Comparison of ENCODE assay signal across 1 cellular context in genomic region chr2:197453123-197453913, GRCh38.
TF ChIP-seq lines count a peak whose summit lies in the region.

TSS of gene COQ10B (plus strand) at chr2:197453552. CDS start at chr2:197453561, 9 bp downstream.

TF ChIP-seq in A549, 52 proteins besides CTCF, POLR2A, EP300 and RAD21 (continued from another document):
- TF ChIP-seq, protein P1, sequence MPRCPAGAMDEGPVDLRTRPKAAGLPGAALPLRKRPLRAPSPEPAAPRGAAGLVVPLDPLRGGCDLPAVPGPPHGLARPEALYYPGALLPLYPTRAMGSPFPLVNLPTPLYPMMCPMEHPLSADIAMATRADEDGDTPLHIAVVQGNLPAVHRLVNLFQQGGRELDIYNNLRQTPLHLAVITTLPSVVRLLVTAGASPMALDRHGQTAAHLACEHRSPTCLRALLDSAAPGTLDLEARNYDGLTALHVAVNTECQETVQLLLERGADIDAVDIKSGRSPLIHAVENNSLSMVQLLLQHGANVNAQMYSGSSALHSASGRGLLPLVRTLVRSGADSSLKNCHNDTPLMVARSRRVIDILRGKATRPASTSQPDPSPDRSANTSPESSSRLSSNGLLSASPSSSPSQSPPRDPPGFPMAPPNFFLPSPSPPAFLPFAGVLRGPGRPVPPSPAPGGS (IDR thresholded peaks at IDR 0.05) = peak; percentile 83; the same call in 2 of the 3 replicates
- TF ChIP-seq HMGXB4 (CRISPR knock-in tag; IDR thresholded peaks at IDR 0.05; ENCODE audit: borderline replicate concordance) (no peak), HOXB13 (CRISPR knock-in tag; IDR thresholded peaks at IDR 0.05; ENCODE audit: low read depth) (no peak), HDAC2 (IDR thresholded peaks at IDR 0.05) (no peak), PHF8 (IDR thresholded peaks at IDR 0.05; ENCODE audit: borderline replicate concordance, low read depth) (peak; percentile 96), FOSL2 (IDR thresholded peaks at IDR 0.05) (no peak), FOSL2 (CRISPR knock-in tag; IDR thresholded peaks at IDR 0.05) (peak; percentile 85), POLR2AphosphoS2 (conservative IDR thresholded peaks at IDR 0.05; ENCODE audit: low read length) (no peak), RNF2 (IDR thresholded peaks at IDR 0.05; ENCODE audit: borderline replicate concordance, low read depth) (no peak), KDM1A (IDR thresholded peaks at IDR 0.05; ENCODE audit: low read depth) (no peak), CEBPB (IDR thresholded peaks at IDR 0.05) (peak; percentile 85 to 97), MAZ (IDR thresholded peaks at IDR 0.05; ENCODE audit: borderline replicate concordance, low read depth, low read length) (no peak), FOXS1 (CRISPR knock-in tag; IDR thresholded peaks at IDR 0.05) (no peak), RFX5 (IDR thresholded peaks at IDR 0.05) (peak; percentile 79), KDM5A (IDR thresholded peaks at IDR 0.05) (0 out of 2 replicates have a peak, but pooled peaks have one; percentile 29), ZC3H11A (IDR thresholded peaks at IDR 0.05) (no peak), USF2 (IDR thresholded peaks at IDR 0.05) (no peak), BHLHE40 (IDR thresholded peaks at IDR 0.05; ENCODE audit: low read depth, low read length) (no peak), JUN (IDR thresholded peaks at IDR 0.05) (peak; percentile 60 to 80; a peak in 2 of 5 replicates), MAX (IDR thresholded peaks at IDR 0.05) (peak; percentile 68), RARB (CRISPR knock-in tag; IDR thresholded peaks at IDR 0.05) (no peak), E2F6 (IDR thresholded peaks at IDR 0.05; ENCODE audit: borderline replicate concordance, low read depth) (no peak), HOXB5 (CRISPR knock-in tag; IDR thresholded peaks at IDR 0.05) (no peak)
- TF ChIP-seq, protein P2, sequence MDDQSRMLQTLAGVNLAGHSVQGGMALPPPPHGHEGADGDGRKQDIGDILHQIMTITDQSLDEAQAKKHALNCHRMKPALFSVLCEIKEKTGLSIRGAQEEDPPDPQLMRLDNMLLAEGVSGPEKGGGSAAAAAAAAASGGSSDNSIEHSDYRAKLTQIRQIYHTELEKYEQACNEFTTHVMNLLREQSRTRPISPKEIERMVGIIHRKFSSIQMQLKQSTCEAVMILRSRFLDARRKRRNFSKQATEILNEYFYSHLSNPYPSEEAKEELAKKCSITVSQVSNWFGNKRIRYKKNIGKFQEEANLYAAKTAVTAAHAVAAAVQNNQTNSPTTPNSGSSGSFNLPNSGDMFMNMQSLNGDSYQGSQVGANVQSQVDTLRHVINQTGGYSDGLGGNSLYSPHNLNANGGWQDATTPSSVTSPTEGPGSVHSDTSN (IDR thresholded peaks at IDR 0.05) = no peak
